8 cellular contexts compared by ENCODE assay signal in genomic region chr21:33229099-33229775, GRCh38. TPM values are rescaled to one million over a fixed set of nuclear protein-coding genes. Genes with fewer than 3 reads are reported as not detected.
DNase-seq lines count a peak whose midpoint lies in the region; ATAC-seq, FAIRE-seq and TF ChIP-seq lines count a peak whose summit lies in the region.

No MANE protein-coding gene starts in this region.

- POLR2A ChIA-PET in Caco-2 (lab: Charles Lee), result interaction anchor here (1.5 kb wide), 1 partner anchor 96 kb away, joined by 5 read pairs; the partner anchor contains the start of gene IFNAR1

- no peaks in the 10 kb centered on the region for H3F3A ChIP-seq in neural cell (ENCODE audit: insufficient read depth, low read length, poor library complexity, severe bottlenecking)

- no TSS peak for BruUV-seq in Caco-2 (replicated peaks; lab: Mats Ljungman, UMichigan)
- no TSS peak for BruUV-seq in mammary epithelial cell (replicated peaks; lab: Mats Ljungman, UMichigan)

- H4K20me1 ChIP-seq in mammary epithelial cell (ENCODE audit: insufficient read depth, low read length), result no peaks in the 10 kb centered on the region
- no peaks in the 10 kb centered on the region for H4K20me1 ChIP-seq in neural cell (ENCODE audit: insufficient read depth)

- H3K4me3 ChIP-seq in Caco-2 (ENCODE audit: low read depth, low read length), result peak overlapping the region; percentile 36
- peak overlapping the region; percentile 64 for H3K4me3 ChIP-seq in HUES6 (ENCODE audit: low read depth, low read length)
- H3K4me3 ChIP-seq in mammary epithelial cell (replicated peaks in 1 of 3; ENCODE audit: insufficient read depth in 1 of 3, low read depth in 2 of 3, low read length in 3 of 3), result peak overlapping the region; percentile 26 to 97 (median 39)
- peak overlapping the region; percentile 75 for H3K4me3 ChIP-seq in neural cell (ENCODE audit: low read length)
- peak overlapping the region in 1 of 2 donors; percentile 98 for H3K4me3 ChIP-seq in small intestine (ENCODE audit: low read depth in 1 of 2, low read length in 2 of 2)

- H3K4me1 Mint-ChIP-seq in Caco-2 (ENCODE audit: low read depth, unreplicated experiment), result peaks cover 50% of the 10 kb centered on the region

- TF ChIP-seq EP300 in neural cell (conservative IDR thresholded peaks at IDR 0.05; ENCODE audit: poor library complexity, severe bottlenecking), result no peak

- no peak for TF ChIP-seq RAD21 in neural cell (conservative IDR thresholded peaks at IDR 0.05)

- H3K27me3 ChIP-seq in Caco-2 (replicated peaks; ENCODE audit: control insufficient read depth, insufficient read depth, low read length) (no peaks in the 10 kb centered on the region), HUES6 (ENCODE audit: control insufficient read depth, insufficient read depth, low read length) (peaks cover 6% of the 10 kb centered on the region; the same call in 1 of the 2 replicates), mammary epithelial cell (ENCODE audit: insufficient read depth, low read length) (no peaks in the 10 kb centered on the region), neural cell (ENCODE audit: insufficient read depth, low read depth, low read length) (no peaks in the 10 kb centered on the region), small intestine (ENCODE audit: control insufficient read depth in 2 of 2, insufficient read depth in 2 of 2, low read length in 2 of 2) (no peaks in the 10 kb centered on the region)

- H3K4me3 Mint-ChIP-seq in Caco-2 (ENCODE audit: unreplicated experiment), result peak overlapping the region; percentile 87

- TF ChIP-seq CTCF in Caco-2 (IDR thresholded peaks at IDR 0.05; ENCODE audit: insufficient read depth in 1 of 2, low read depth in 1 of 2, low read length in 1 of 2, severe bottlenecking in 1 of 2, unreplicated experiment in 1 of 2) (no peak), mammary epithelial cell (conservative IDR thresholded peaks at IDR 0.05 in 1 of 2, IDR thresholded peaks at IDR 0.05 in 1 of 2; ENCODE audit: extremely low read depth in 1 of 2, insufficient read depth in 1 of 2, low read depth in 1 of 2, low read length in 2 of 2) (no peak), neural cell (IDR thresholded peaks at IDR 0.05; ENCODE audit: poor library complexity, severe bottlenecking) (no peak)

- H3K27me3 Mint-ChIP-seq in Caco-2 (ENCODE audit: insufficient read depth, unreplicated experiment), result no peaks in the 10 kb centered on the region

- no peak overlapping the region for H3K9ac ChIP-seq in HUES6 (ENCODE audit: low read length)
- H3K9ac ChIP-seq in mammary epithelial cell (ENCODE audit: insufficient read depth, low read length), result no peak overlapping the region
- peak overlapping the region; percentile 90 for H3K9ac ChIP-seq in neural cell (ENCODE audit: low read length)

- peak overlapping the region; percentile 64 for H3K27ac Mint-ChIP-seq in Caco-2 (ENCODE audit: unreplicated experiment)

- H3K4me2 ChIP-seq in mammary epithelial cell (ENCODE audit: insufficient read depth, low read depth, low read length) (peak overlapping the region; percentile 79), neural cell (ENCODE audit: low read length) (peak overlapping the region; percentile 63)

- no peaks in the 10 kb centered on the region for H3K9me3 ChIP-seq in Caco-2
- no peaks in the 10 kb centered on the region for H3K9me3 ChIP-seq in HUES6 (ENCODE audit: control insufficient read depth, insufficient read depth, low read depth, low read length)
- H3K9me3 ChIP-seq in mammary epithelial cell (replicated peaks; ENCODE audit: insufficient read depth, low read length), result no peaks in the 10 kb centered on the region
- no peaks in the 10 kb centered on the region for H3K9me3 ChIP-seq in neural cell (ENCODE audit: low read length)
- H3K9me3 ChIP-seq in small intestine (ENCODE audit: control insufficient read depth, low read depth), result no peaks in the 10 kb centered on the region

- H3K9me3 Mint-ChIP-seq in Caco-2 (ENCODE audit: unreplicated experiment), result peaks cover 10% of the 10 kb centered on the region

- CTCF ChIA-PET in Caco-2 (lab: Charles Lee) (interaction anchor here (0.7 to 0.8 kb wide), 2 partner anchors 26 to 397 kb away, joined by 3 read pairs; no protein-coding TSS in a partner anchor), mammary epithelial cell (lab: Charles Lee; ENCODE audit: low non-redundant PET) (no interaction called here)

- H3K79me2 ChIP-seq in mammary epithelial cell (ENCODE audit: insufficient read depth, low read length), result peaks cover 33% of the 10 kb centered on the region
- peaks cover 14% of the 10 kb centered on the region for H3K79me2 ChIP-seq in neural cell (replicated peaks; ENCODE audit: insufficient read depth, low read length)

- H2AFZ ChIP-seq in mammary epithelial cell (ENCODE audit: low read depth, low read length) (peak overlapping the region; percentile 94), neural cell (ENCODE audit: low read depth, low read length) (peak overlapping the region; percentile 87)

- no peaks in the 10 kb centered on the region for H3K9me2 ChIP-seq in neural cell (ENCODE audit: insufficient read depth, low read length)

- no peak for DNase-seq in Caco-2
- no peak for DNase-seq in mammary epithelial cell
- DNase-seq in DMS153 (lab: John Stamatoyannopoulos, UW), result no peak
- no peak for DNase-seq in left lobe of liver (ENCODE audit: low spot score)
- no peak for DNase-seq in A172 (ENCODE audit: low spot score)
- no peak for DNase-seq in small intestine

- FAIRE-seq in small intestine (lab: Jason Lieb, UNC), result no peak

- in situ Hi-C loops in mammary epithelial cell (cut with MboI; ENCODE audit: low sequenced_read_pairs in 2 of 2), result no loop called here

- H3K27ac ChIP-seq in HUES6 (ENCODE audit: low read depth, low read length) (no peak overlapping the region), mammary epithelial cell (ENCODE audit: insufficient read depth, low read depth, low read length) (no peak overlapping the region), neural cell (ENCODE audit: low read length) (peak overlapping the region; percentile 57), small intestine (ENCODE audit: low read depth in 1 of 2, low read length in 1 of 2) (peak overlapping the region in 1 of 2 donors; percentile 75)

- no peak for ATAC-seq in left lobe of liver

- WGBS in mammary epithelial cell (ENCODE audit: low coverage, missing lambda C conversion rate), result 28% methylated on average over 12 of the region's 17 CpGs
- 42 to 45% (median 42%) methylated on average over 17 of the region's 17 CpGs for WGBS in small intestine, 3 donors

- no peaks in the 10 kb centered on the region for H3K36me3 ChIP-seq in Caco-2 (ENCODE audit: control insufficient read depth, insufficient read depth, low read length)
- no peaks in the 10 kb centered on the region for H3K36me3 ChIP-seq in HUES6 (ENCODE audit: control insufficient read depth, insufficient read depth, low read length)
- H3K36me3 ChIP-seq in mammary epithelial cell (ENCODE audit: insufficient read depth, low read length), result no peaks in the 10 kb centered on the region
- no peaks in the 10 kb centered on the region for H3K36me3 ChIP-seq in neural cell (ENCODE audit: insufficient read depth, low read length)
- H3K36me3 ChIP-seq in small intestine (ENCODE audit: control insufficient read depth in 2 of 2, insufficient read depth in 2 of 2, low read length in 2 of 2), result no peaks in the 10 kb centered on the region

- peaks cover 54% of the 10 kb centered on the region for H3K4me1 ChIP-seq in Caco-2
- peaks cover 10% of the 10 kb centered on the region; the same call in 1 of the 2 replicates for H3K4me1 ChIP-seq in HUES6 (ENCODE audit: control insufficient read depth, insufficient read depth, low read length)
- H3K4me1 ChIP-seq in mammary epithelial cell (ENCODE audit: insufficient read depth, low read length), result peaks cover 23% of the 10 kb centered on the region
- H3K4me1 ChIP-seq in small intestine (ENCODE audit: control insufficient read depth in 2 of 2, insufficient read depth in 1 of 2, low read depth in 1 of 2, low read length in 1 of 2), result peaks cover 0 to 2% of the 10 kb centered on the region in 2 donors

- dilution Hi-C loops in mammary epithelial cell (cut with HindIII; ENCODE audit: low sequenced_read_pairs), result no loop called here

- intact Hi-C loops in Caco-2 (cut with micrococcal nuclease; ENCODE audit: unreplicated experiment), result loop anchor here (1.0 kb wide), 1 partner anchor 36 kb away; no protein-coding TSS in a partner anchor
- intact Hi-C loops in mammary epithelial cell (cut with micrococcal nuclease), result no loop called here

- peaks cover 29% of the 10 kb centered on the region for H3K36me3 Mint-ChIP-seq in Caco-2 (ENCODE audit: insufficient read depth, unreplicated experiment)

TF ChIP-seq in neural cell, 6 proteins besides CTCF, POLR2A, EP300 and RAD21 (continues in another document):
- TF ChIP-seq EZH2 (IDR thresholded peaks at IDR 0.05; ENCODE audit: borderline replicate concordance, insufficient read depth, low read length, poor library complexity, severe bottlenecking), result no peak
- no peak for TF ChIP-seq TAF1 (IDR thresholded peaks at IDR 0.05; ENCODE audit: low read depth)

RNA-seq across cellular contexts. Expression of gene IFNAR2, which starts 0.5 kb away (rescaled TPM):
- total RNA-seq in Caco-2 (2022), result 33.7 and 36.1 TPM in 2 replicates
- total RNA-seq in mammary epithelial cell, result 10 to 100 TPM in 1 of 2 donors, 1 to 10 TPM in 1; 5.7 to 16.7 TPM
- polyA plus RNA-seq in mammary epithelial cell, result 15.4 TPM
- 28.5 TPM for polyA minus RNA-seq in mammary epithelial cell
- polyA plus RNA-seq in neural cell, result 3.2 and 10.3 TPM in 2 replicates
- 12.9 and 14.5 TPM in 2 replicates for polyA minus RNA-seq in neural cell
- total RNA-seq in left lobe of liver, result 13.4 TPM
- total RNA-seq in A172 (2014; rRNA removed; shearing (Covaris generic)), result 3.6 and 10.4 TPM in 2 replicates
- 10 to 100 TPM in 2 of 3 donors, 1 to 10 TPM in 1; 4.9 to 15.8 (median 12.7) TPM for polyA plus RNA-seq in small intestine

RNA-seq across cellular contexts. Expression of gene IL10RB, which starts 36.9 kb away (rescaled TPM):
- total RNA-seq in Caco-2 (2022) (11.7 and 13.1 TPM in 2 replicates), mammary epithelial cell (10 to 100 TPM; 14.3 to 18.9 TPM), left lobe of liver (12.3 TPM)
- polyA plus RNA-seq in mammary epithelial cell (20.4 TPM), neural cell (0.38 and 6.0 TPM in 2 replicates), small intestine (10 to 100 TPM; 30.9 to 46.7 (median 41.2) TPM)
- polyA minus RNA-seq in mammary epithelial cell (20.4 TPM), neural cell (2.1 and 2.4 TPM in 2 replicates)
- 64.9 and 67.7 TPM in 2 replicates for total RNA-seq in A172 (2014; rRNA removed; shearing (Covaris generic))
